1 cellular context compared by ENCODE assay signal in genomic region chr11:17699157-17700114, GRCh38.
A peak's percentile ranks its signal among the peaks of the same experiment; 100 is the strongest.
TF ChIP-seq lines count a peak whose summit lies in the region.

No MANE protein-coding gene starts in this region.

TF ChIP-seq in K562, 482 proteins besides CTCF, POLR2A, EP300 and RAD21 (continued from another document and continues in another):
- TF ChIP-seq ZNF280B (CRISPR knock-in tag; IDR thresholded peaks at IDR 0.05) = no peak
- peak; percentile 55; the same call in 1 of the 2 replicates for TF ChIP-seq EHMT2 (IDR thresholded peaks at IDR 0.05)
- TF ChIP-seq CXXC5 (CRISPR knock-in tag; IDR thresholded peaks at IDR 0.05) = peak; percentile 46; the same call in 1 of the 2 replicates
- TF ChIP-seq, protein P1, sequence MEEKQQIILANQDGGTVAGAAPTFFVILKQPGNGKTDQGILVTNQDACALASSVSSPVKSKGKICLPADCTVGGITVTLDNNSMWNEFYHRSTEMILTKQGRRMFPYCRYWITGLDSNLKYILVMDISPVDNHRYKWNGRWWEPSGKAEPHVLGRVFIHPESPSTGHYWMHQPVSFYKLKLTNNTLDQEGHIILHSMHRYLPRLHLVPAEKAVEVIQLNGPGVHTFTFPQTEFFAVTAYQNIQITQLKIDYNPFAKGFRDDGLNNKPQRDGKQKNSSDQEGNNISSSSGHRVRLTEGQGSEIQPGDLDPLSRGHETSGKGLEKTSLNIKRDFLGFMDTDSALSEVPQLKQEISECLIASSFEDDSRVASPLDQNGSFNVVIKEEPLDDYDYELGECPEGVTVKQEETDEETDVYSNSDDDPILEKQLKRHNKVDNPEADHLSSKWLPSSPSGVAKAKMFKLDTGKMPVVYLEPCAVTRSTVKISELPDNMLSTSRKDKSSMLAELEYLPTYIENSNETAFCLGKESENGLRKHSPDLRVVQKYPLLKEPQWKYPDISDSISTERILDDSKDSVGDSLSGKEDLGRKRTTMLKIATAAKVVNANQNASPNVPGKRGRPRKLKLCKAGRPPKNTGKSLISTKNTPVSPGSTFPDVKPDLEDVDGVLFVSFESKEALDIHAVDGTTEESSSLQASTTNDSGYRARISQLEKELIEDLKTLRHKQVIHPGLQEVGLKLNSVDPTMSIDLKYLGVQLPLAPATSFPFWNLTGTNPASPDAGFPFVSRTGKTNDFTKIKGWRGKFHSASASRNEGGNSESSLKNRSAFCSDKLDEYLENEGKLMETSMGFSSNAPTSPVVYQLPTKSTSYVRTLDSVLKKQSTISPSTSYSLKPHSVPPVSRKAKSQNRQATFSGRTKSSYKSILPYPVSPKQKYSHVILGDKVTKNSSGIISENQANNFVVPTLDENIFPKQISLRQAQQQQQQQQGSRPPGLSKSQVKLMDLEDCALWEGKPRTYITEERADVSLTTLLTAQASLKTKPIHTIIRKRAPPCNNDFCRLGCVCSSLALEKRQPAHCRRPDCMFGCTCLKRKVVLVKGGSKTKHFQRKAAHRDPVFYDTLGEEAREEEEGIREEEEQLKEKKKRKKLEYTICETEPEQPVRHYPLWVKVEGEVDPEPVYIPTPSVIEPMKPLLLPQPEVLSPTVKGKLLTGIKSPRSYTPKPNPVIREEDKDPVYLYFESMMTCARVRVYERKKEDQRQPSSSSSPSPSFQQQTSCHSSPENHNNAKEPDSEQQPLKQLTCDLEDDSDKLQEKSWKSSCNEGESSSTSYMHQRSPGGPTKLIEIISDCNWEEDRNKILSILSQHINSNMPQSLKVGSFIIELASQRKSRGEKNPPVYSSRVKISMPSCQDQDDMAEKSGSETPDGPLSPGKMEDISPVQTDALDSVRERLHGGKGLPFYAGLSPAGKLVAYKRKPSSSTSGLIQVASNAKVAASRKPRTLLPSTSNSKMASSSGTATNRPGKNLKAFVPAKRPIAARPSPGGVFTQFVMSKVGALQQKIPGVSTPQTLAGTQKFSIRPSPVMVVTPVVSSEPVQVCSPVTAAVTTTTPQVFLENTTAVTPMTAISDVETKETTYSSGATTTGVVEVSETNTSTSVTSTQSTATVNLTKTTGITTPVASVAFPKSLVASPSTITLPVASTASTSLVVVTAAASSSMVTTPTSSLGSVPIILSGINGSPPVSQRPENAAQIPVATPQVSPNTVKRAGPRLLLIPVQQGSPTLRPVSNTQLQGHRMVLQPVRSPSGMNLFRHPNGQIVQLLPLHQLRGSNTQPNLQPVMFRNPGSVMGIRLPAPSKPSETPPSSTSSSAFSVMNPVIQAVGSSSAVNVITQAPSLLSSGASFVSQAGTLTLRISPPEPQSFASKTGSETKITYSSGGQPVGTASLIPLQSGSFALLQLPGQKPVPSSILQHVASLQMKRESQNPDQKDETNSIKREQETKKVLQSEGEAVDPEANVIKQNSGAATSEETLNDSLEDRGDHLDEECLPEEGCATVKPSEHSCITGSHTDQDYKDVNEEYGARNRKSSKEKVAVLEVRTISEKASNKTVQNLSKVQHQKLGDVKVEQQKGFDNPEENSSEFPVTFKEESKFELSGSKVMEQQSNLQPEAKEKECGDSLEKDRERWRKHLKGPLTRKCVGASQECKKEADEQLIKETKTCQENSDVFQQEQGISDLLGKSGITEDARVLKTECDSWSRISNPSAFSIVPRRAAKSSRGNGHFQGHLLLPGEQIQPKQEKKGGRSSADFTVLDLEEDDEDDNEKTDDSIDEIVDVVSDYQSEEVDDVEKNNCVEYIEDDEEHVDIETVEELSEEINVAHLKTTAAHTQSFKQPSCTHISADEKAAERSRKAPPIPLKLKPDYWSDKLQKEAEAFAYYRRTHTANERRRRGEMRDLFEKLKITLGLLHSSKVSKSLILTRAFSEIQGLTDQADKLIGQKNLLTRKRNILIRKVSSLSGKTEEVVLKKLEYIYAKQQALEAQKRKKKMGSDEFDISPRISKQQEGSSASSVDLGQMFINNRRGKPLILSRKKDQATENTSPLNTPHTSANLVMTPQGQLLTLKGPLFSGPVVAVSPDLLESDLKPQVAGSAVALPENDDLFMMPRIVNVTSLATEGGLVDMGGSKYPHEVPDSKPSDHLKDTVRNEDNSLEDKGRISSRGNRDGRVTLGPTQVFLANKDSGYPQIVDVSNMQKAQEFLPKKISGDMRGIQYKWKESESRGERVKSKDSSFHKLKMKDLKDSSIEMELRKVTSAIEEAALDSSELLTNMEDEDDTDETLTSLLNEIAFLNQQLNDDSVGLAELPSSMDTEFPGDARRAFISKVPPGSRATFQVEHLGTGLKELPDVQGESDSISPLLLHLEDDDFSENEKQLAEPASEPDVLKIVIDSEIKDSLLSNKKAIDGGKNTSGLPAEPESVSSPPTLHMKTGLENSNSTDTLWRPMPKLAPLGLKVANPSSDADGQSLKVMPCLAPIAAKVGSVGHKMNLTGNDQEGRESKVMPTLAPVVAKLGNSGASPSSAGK (IDR thresholded peaks at IDR 0.05) = peak; percentile 13; the same call in 1 of the 2 replicates
- TF ChIP-seq CREB3L1 (IDR thresholded peaks at IDR 0.05; ENCODE audit: borderline replicate concordance, low read depth) = peak; percentile 92
- no peak for TF ChIP-seq ZNF551 (CRISPR knock-in tag; IDR thresholded peaks at IDR 0.05)
- TF ChIP-seq RNF2 (IDR thresholded peaks at IDR 0.05) = peak; percentile 29; the same call in 1 of the 2 replicates
- TF ChIP-seq SMAD4 (CRISPR knock-in tag; conservative IDR thresholded peaks at IDR 0.05) = peak; percentile 71; the same call in 1 of the 2 replicates
- peak; percentile 49 for TF ChIP-seq HMBOX1 (IDR thresholded peaks at IDR 0.05)
- peak; percentile 86 for TF ChIP-seq ZNF175 (CRISPR knock-in tag; IDR thresholded peaks at IDR 0.05; ENCODE audit: low read depth)
- no peak for TF ChIP-seq FOXK2 (conservative IDR thresholded peaks at IDR 0.05 in 1 of 2, IDR thresholded peaks at IDR 0.05 in 1 of 2; ENCODE audit: low read depth in 2 of 2)
- 0 out of 2 replicates have a peak, but pooled peaks have one; percentile 15 for TF ChIP-seq MYC (IDR thresholded peaks at IDR 0.05; ENCODE audit: low read depth, low read length)
- TF ChIP-seq MYC (CRISPR knock-in tag; IDR thresholded peaks at IDR 0.05; ENCODE audit: borderline replicate concordance, low read depth) = no peak
- no peak for TF ChIP-seq ZNF639 (CRISPR knock-in tag; conservative IDR thresholded peaks at IDR 0.05 in 1 of 2, IDR thresholded peaks at IDR 0.05 in 1 of 2)
- TF ChIP-seq DACH1 (IDR thresholded peaks at IDR 0.05; ENCODE audit: partially characterized antibody) = peak; percentile 69
- TF ChIP-seq CBFA2T3 (IDR thresholded peaks at IDR 0.05) = peak; percentile 42
- TF ChIP-seq SMAD2 (IDR thresholded peaks at IDR 0.05; ENCODE audit: low read depth, low read length) = no peak
- peak; percentile 48; the same call in 1 of the 2 replicates for TF ChIP-seq JUN (IDR thresholded peaks at IDR 0.05; ENCODE audit: borderline replicate concordance, low read depth, low read length)
- TF ChIP-seq JUN (CRISPR knock-in tag; IDR thresholded peaks at IDR 0.05; ENCODE audit: borderline replicate concordance) = no peak
- peak; percentile 48; the same call in 1 of the 2 replicates for TF ChIP-seq ZNF143 (CRISPR knock-in tag; IDR thresholded peaks at IDR 0.05)
- peak; percentile 58 for TF ChIP-seq PHF20 (IDR thresholded peaks at IDR 0.05; ENCODE audit: partially characterized antibody)
- TF ChIP-seq SMARCA4 (IDR thresholded peaks at IDR 0.05) = 0 out of 2 replicates have a peak, but pooled peaks have one; percentile 19
- peak; percentile 69 for TF ChIP-seq ZNF584 (CRISPR knock-in tag; IDR thresholded peaks at IDR 0.05; ENCODE audit: low read depth)
- TF ChIP-seq ZKSCAN3 (CRISPR knock-in tag; IDR thresholded peaks at IDR 0.05) = no peak
- no peak for TF ChIP-seq ILK (tag; IDR thresholded peaks at IDR 0.05; ENCODE audit: borderline replicate concordance, low read depth)
- TF ChIP-seq, protein P2, sequence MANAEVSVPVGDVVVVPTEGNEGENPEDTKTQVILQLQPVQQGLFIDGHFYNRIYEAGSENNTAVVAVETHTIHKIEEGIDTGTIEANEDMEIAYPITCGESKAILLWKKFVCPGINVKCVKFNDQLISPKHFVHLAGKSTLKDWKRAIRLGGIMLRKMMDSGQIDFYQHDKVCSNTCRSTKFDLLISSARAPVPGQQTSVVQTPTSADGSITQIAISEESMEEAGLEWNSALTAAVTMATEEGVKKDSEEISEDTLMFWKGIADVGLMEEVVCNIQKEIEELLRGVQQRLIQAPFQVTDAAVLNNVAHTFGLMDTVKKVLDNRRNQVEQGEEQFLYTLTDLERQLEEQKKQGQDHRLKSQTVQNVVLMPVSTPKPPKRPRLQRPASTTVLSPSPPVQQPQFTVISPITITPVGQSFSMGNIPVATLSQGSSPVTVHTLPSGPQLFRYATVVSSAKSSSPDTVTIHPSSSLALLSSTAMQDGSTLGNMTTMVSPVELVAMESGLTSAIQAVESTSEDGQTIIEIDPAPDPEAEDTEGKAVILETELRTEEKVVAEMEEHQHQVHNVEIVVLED (CRISPR knock-in tag; IDR thresholded peaks at IDR 0.05) = no peak
- peak; percentile 74 for TF ChIP-seq BHLHE40 (IDR thresholded peaks at IDR 0.05; ENCODE audit: low read length)
- TF ChIP-seq PTBP1 (IDR thresholded peaks at IDR 0.05; ENCODE audit: low read depth, low read length) = no peak
- no peak for TF ChIP-seq MTA2 (IDR thresholded peaks at IDR 0.05; ENCODE audit: low read depth)
- no peak for TF ChIP-seq ARNT (IDR thresholded peaks at IDR 0.05)
- no peak for TF ChIP-seq NEUROD1 (IDR thresholded peaks at IDR 0.05; ENCODE audit: borderline replicate concordance, low read depth, low read length, partially characterized antibody)
- TF ChIP-seq ZFX (CRISPR knock-in tag; IDR thresholded peaks at IDR 0.05) = peak; percentile 48; the same call in 1 of the 2 replicates
- TF ChIP-seq ATF1 (CRISPR knock-in tag; IDR thresholded peaks at IDR 0.05) = no peak
- peak; percentile 49; the same call in 1 of the 2 replicates for TF ChIP-seq ATF1 (tag; IDR thresholded peaks at IDR 0.05)
- TF ChIP-seq ZNF589 (CRISPR knock-in tag; IDR thresholded peaks at IDR 0.05; ENCODE audit: low read depth) = peak; percentile 87; the same call in 1 of the 2 replicates
- TF ChIP-seq, protein P3, sequence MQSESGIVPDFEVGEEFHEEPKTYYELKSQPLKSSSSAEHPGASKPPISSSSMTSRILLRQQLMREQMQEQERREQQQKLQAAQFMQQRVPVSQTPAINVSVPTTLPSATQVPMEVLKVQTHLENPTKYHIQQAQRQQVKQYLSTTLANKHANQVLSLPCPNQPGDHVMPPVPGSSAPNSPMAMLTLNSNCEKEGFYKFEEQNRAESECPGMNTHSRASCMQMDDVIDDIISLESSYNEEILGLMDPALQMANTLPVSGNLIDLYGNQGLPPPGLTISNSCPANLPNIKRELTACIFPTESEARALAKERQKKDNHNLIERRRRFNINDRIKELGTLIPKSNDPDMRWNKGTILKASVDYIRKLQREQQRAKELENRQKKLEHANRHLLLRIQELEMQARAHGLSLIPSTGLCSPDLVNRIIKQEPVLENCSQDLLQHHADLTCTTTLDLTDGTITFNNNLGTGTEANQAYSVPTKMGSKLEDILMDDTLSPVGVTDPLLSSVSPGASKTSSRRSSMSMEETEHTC (IDR thresholded peaks at IDR 0.05) = peak; percentile 79
- no peak for TF ChIP-seq CC2D1A (IDR thresholded peaks at IDR 0.05)
- TF ChIP-seq, protein P4, sequence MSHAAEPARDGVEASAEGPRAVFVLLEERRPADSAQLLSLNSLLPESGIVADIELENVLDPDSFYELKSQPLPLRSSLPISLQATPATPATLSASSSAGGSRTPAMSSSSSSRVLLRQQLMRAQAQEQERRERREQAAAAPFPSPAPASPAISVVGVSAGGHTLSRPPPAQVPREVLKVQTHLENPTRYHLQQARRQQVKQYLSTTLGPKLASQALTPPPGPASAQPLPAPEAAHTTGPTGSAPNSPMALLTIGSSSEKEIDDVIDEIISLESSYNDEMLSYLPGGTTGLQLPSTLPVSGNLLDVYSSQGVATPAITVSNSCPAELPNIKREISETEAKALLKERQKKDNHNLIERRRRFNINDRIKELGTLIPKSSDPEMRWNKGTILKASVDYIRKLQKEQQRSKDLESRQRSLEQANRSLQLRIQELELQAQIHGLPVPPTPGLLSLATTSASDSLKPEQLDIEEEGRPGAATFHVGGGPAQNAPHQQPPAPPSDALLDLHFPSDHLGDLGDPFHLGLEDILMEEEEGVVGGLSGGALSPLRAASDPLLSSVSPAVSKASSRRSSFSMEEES (CRISPR knock-in tag; IDR thresholded peaks at IDR 0.05) = 0 out of 2 replicates have a peak, but pooled peaks have one; percentile 13
- TF ChIP-seq ZNF583 (CRISPR knock-in tag; IDR thresholded peaks at IDR 0.05) = 0 out of 2 replicates have a peak, but pooled peaks have one; percentile 11
- 0 out of 2 replicates have a peak, but pooled peaks have one; percentile 61 for TF ChIP-seq GTF2E2 (tag; IDR thresholded peaks at IDR 0.05)
- TF ChIP-seq EP400 (IDR thresholded peaks at IDR 0.05) = peak; percentile 18; the same call in 1 of the 2 replicates
